ENCODE assay signal across 15 cellular contexts in the genomic region with DNA sequence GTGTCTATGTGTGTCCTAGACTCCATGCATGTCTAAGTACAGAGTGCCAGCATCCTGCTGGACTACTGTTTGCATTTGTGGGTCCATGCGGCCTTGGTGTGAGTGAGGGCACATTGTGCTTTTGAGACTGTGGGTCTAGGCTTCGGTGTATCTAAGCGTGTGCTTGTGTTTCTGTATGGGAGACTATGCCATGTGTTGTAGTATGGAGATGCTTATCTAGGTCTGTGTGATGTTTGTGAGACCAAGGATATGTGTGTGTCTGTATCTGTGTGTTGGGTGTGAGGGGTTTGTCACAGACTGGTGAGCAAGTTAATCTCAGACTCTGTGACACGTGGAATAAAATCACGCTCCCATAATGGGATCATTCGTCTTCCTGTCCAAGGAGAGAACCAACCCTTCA. TPM values are rescaled to one million over a fixed set of nuclear protein-coding genes. Genes with fewer than 3 reads are reported as not detected.
A peak's percentile ranks its signal among the peaks of the same experiment; 100 is the strongest.
DNase-seq lines count a peak whose midpoint lies in the region; TF ChIP-seq lines count a peak whose summit lies in the region.
"Had no signal": no experiment of that assay in that cellular context is flagged by ENCODE, and none has a peak within 500 bp of the region (broad histone marks: within the 10 kb centered on the region; RNA-seq: fewer than 3 reads in every experiment).

No MANE protein-coding gene starts in this region.

- in situ Hi-C loops in GM13977 (cut with MboI; ENCODE audit: low pct_unique_long_range_greater_than_20kb, low sequenced_read_pairs, unreplicated experiment), result no loop called here

- peaks cover 66% of the 10 kb centered on the region for H3K36me3 ChIP-seq in NT2/D1 (ENCODE audit: insufficient read depth, insufficient read length, low read length)
- H3K36me3 ChIP-seq in neural progenitor cell, result no peaks in the 10 kb centered on the region
- H3K36me3 ChIP-seq in testis (ENCODE audit: low read depth, missing control alignments), result no peaks in the 10 kb centered on the region
- H3K36me3 ChIP-seq in Karpas-422 (ENCODE audit: insufficient read depth, low read length), result no peaks in the 10 kb centered on the region
- H3K36me3 ChIP-seq: left lung had no signal

- H4K20me1 ChIP-seq in neural progenitor cell (ENCODE audit: low read depth) (peaks cover 100% of the 10 kb centered on the region), Karpas-422 (ENCODE audit: insufficient read depth, low read depth, low read length) (peaks cover 16% of the 10 kb centered on the region; the same call in 1 of the 2 replicates)

- 54 to 72% methylated on average over 3 to 6 of the region's 6 CpGs for WGBS in testis, 2 donors

- no peaks in the 10 kb centered on the region for H3K9me3 ChIP-seq in NT2/D1 (ENCODE audit: insufficient read depth, low read length)
- no peaks in the 10 kb centered on the region for H3K9me3 ChIP-seq in neural progenitor cell (ENCODE audit: low read depth)
- no peaks in the 10 kb centered on the region for H3K9me3 ChIP-seq in testis
- no peaks in the 10 kb centered on the region for H3K9me3 ChIP-seq in Karpas-422 (ENCODE audit: low read length)
- H3K9me3 ChIP-seq: left lung had no signal

- no peaks in the 10 kb centered on the region for H3K9me2 ChIP-seq in Karpas-422 (replicated peaks; ENCODE audit: insufficient read depth, low read length)

- intact Hi-C loops in testis (cut with DNase I; ENCODE audit: low total_unique reads), result no loop called here

- H3K9ac ChIP-seq in NT2/D1 (ENCODE audit: insufficient read length, low read depth) (peak overlapping the region; percentile 24), neural progenitor cell (no peak overlapping the region), Karpas-422 (ENCODE audit: low read length) (no peak overlapping the region)

- peaks cover 100% of the 10 kb centered on the region for H3K79me2 ChIP-seq in neural progenitor cell (ENCODE audit: low read depth)
- H3K79me2 ChIP-seq in Karpas-422 (ENCODE audit: low read length), result no peaks in the 10 kb centered on the region

- peak overlapping the region; percentile 1 for H3K27ac ChIP-seq in caudate nucleus (ENCODE audit: low read depth, low read length)
- peak overlapping the region; percentile 10 for H3K27ac ChIP-seq in neural progenitor cell
- peak overlapping the region; percentile 77 to 78 for H3K27ac ChIP-seq in testis
- no peak overlapping the region for H3K27ac ChIP-seq in Karpas-422 (ENCODE audit: low read length)

- no peak overlapping the region for H3K4me3 ChIP-seq in NT2/D1 (ENCODE audit: insufficient read length, low read depth)
- no peak overlapping the region for H3K4me3 ChIP-seq in neural progenitor cell
- no peak overlapping the region for H3K4me3 ChIP-seq in testis
- H3K4me3 ChIP-seq in Karpas-422 (ENCODE audit: low read length), result no peak overlapping the region
- H3K4me3 ChIP-seq: left lung had no signal

- H3K4me1 ChIP-seq in NT2/D1 (ENCODE audit: insufficient read depth, insufficient read length) (peaks cover 59% of the 10 kb centered on the region), neural progenitor cell (peaks cover 52% of the 10 kb centered on the region), testis (peaks cover 77% of the 10 kb centered on the region), Karpas-422 (ENCODE audit: low read length) (no peaks in the 10 kb centered on the region)

- TF ChIP-seq CTCF in neural progenitor cell (IDR thresholded peaks at IDR 0.05) (no peak), testis (IDR thresholded peaks at IDR 0.05) (no peak), GM13977 (IDR thresholded peaks at IDR 0.05; ENCODE audit: extremely low read depth, insufficient read depth, missing control alignments) (no peak)

- no peak overlapping the region for H2AFZ ChIP-seq in neural progenitor cell (replicated peaks)
- H2AFZ ChIP-seq in Karpas-422 (ENCODE audit: low read length), result no peak overlapping the region

- H3K36me3 Mint-ChIP-seq in neural progenitor cell, result no peaks in the 10 kb centered on the region
- H3K36me3 Mint-ChIP-seq: activated naive CD8-positive, alpha-beta T cell; CD4-positive, alpha-beta memory T cell had no signal

- peaks cover 17% of the 10 kb centered on the region for H3F3A ChIP-seq in neural progenitor cell (ENCODE audit: low read depth)

- H3K9me3 Mint-ChIP-seq in neural progenitor cell, result no peaks in the 10 kb centered on the region
- H3K9me3 Mint-ChIP-seq: CD4-positive, alpha-beta memory T cell; nephron progenitor cell had no signal

- no peak overlapping the region for H3K27ac Mint-ChIP-seq in neural progenitor cell
- H3K27ac Mint-ChIP-seq: activated naive CD8-positive, alpha-beta T cell; CD4-positive, alpha-beta memory T cell; nephron progenitor cell had no signal

- no peak overlapping the region for H3K4me2 ChIP-seq in neural progenitor cell
- H3K4me2 ChIP-seq in Karpas-422 (ENCODE audit: low read depth, low read length, poor library complexity, severe bottlenecking), result no peak overlapping the region

- no peaks in the 10 kb centered on the region for H3K27me3 ChIP-seq in NT2/D1 (ENCODE audit: insufficient read depth, insufficient read length)
- H3K27me3 ChIP-seq in neural progenitor cell, result no peaks in the 10 kb centered on the region
- H3K27me3 ChIP-seq in testis, result no peaks in the 10 kb centered on the region
- no peaks in the 10 kb centered on the region for H3K27me3 ChIP-seq in Karpas-422 (ENCODE audit: low read length)
- H3K27me3 ChIP-seq: left lung had no signal

- H3K4me3 Mint-ChIP-seq in neural progenitor cell, result no peak overlapping the region
- H3K4me3 Mint-ChIP-seq: activated naive CD8-positive, alpha-beta T cell; CD4-positive, alpha-beta memory T cell; nephron progenitor cell had no signal

- no peaks in the 10 kb centered on the region for H3K27me3 Mint-ChIP-seq in neural progenitor cell (ENCODE audit: insufficient read depth, low read depth)
- H3K27me3 Mint-ChIP-seq: activated naive CD8-positive, alpha-beta T cell; CD4-positive, alpha-beta memory T cell had no signal

- TF ChIP-seq POLR2A in testis (IDR thresholded peaks at IDR 0.05), result no peak

- DNase-seq in NT2/D1 (ENCODE audit: low read depth, low spot score), result no peak
- no peak for DNase-seq in caudate nucleus (lab: John Stamatoyannopoulos, UW)
- no peak for DNase-seq in neural progenitor cell (ENCODE audit: low spot score)
- DNase-seq in testis, result no peak
- no peak for DNase-seq in MV-4-11 (lab: John Stamatoyannopoulos, UW)
- no peak for DNase-seq in GM13977 (ENCODE audit: low spot score)
- no peak for DNase-seq in Karpas-422
- no peak for DNase-seq in pons (ENCODE audit: low spot score)
- DNase-seq: activated CD4-positive, alpha-beta T cell treated with anti-CD3 and anti-CD28 coated beads for 48 hours; CD4-positive, alpha-beta memory T cell; GDM1; left lung; nephron progenitor cell; T-helper 9 cell had no signal

- H3K4me1 Mint-ChIP-seq in neural progenitor cell, result peaks cover 20% of the 10 kb centered on the region
- H3K4me1 Mint-ChIP-seq: CD4-positive, alpha-beta memory T cell had no signal

RNA-seq across cellular contexts. Expression of a gene that starts 14.5 kb away (rescaled TPM):
- total RNA-seq in neural progenitor cell (ENCODE audit: low replicate concordance), result 7.0 and 26.5 TPM in 2 replicates
- 10 to 100 TPM; 73.7 to 86.8 TPM for total RNA-seq in testis
- 32.5 TPM for polyA plus RNA-seq in testis (ENCODE audit: insufficient read depth, low read depth, low replicate concordance)
- total RNA-seq in Karpas-422 (2014; rRNA removed; shearing (Covaris generic); ENCODE audit: low replicate concordance), result 2.1 and 2.2 TPM in 2 replicates

RNA-seq across cellular contexts. Expression of a gene that starts 45.5 kb away (rescaled TPM):
- total RNA-seq in neural progenitor cell (ENCODE audit: low replicate concordance) (not detected in 2 replicates), testis (10 to 100 TPM in 1 of 2 donors, 1 to 10 TPM in 1; 10.0 to 10.2 TPM)
- 5.2 TPM for polyA plus RNA-seq in testis (ENCODE audit: insufficient read depth, low read depth, low replicate concordance)
- total RNA-seq in Karpas-422 (2014; rRNA removed; shearing (Covaris generic); ENCODE audit: low replicate concordance), result 3.0 and 5.6 TPM in 2 replicates
